In genomic region chr13:113929628-113930615, GRCh38 we compare ENCODE assay signal across 19 cellular contexts. TPM values are rescaled to one million over a fixed set of nuclear protein-coding genes. Genes with fewer than 3 reads are reported as not detected.
DNase-seq lines count a peak whose midpoint lies in the region; ATAC-seq and TF ChIP-seq lines count a peak whose summit lies in the region.
"Had no signal": no experiment of that assay in that cellular context is flagged by ENCODE, and none has a peak within 500 bp of the region (broad histone marks: within the 10 kb centered on the region; RNA-seq: fewer than 3 reads in every experiment).

No MANE protein-coding gene starts in this region.

- TF ChIP-seq CTCF in Peyer's patch (IDR thresholded peaks at IDR 0.05) (no peak), left ventricle myocardium inferior (IDR thresholded peaks at IDR 0.05; ENCODE audit: borderline replicate concordance) (no peak), gastrocnemius medialis (IDR thresholded peaks at IDR 0.05 in 4 of 5, conservative IDR thresholded peaks at IDR 0.05 in 1 of 5) (no peak)

- no peak for TF ChIP-seq POLR2A in Peyer's patch (IDR thresholded peaks at IDR 0.05)
- TF ChIP-seq POLR2A in gastrocnemius medialis (IDR thresholded peaks at IDR 0.05): no peak

- no peaks in the 10 kb centered on the region for H3K36me3 Mint-ChIP-seq in T-helper 2 cell treated with Interferon-gamma antibody and Interleukin-4, amounts not matched to agents 5 μg/mL and 100 μg/mL, for 36 hours (ENCODE audit: low read depth)
- H3K36me3 Mint-ChIP-seq: CD4-positive, CD25-positive, alpha-beta regulatory T cell; IgD-negative memory B cell; T-cell had no signal

- H3K27me3 ChIP-seq in GM23248 (replicated peaks; ENCODE audit: insufficient read depth) (no peaks in the 10 kb centered on the region), Peyer's patch (no peaks in the 10 kb centered on the region), left ventricle myocardium inferior (ENCODE audit: low read depth) (no peaks in the 10 kb centered on the region), gastrocnemius medialis (no peaks in the 10 kb centered on the region)

- H3K4me3 Mint-ChIP-seq in T-helper 2 cell treated with Interferon-gamma antibody and Interleukin-4, amounts not matched to agents 5 μg/mL and 100 μg/mL, for 36 hours: no peak overlapping the region
- H3K4me3 Mint-ChIP-seq: activated T-cell treated with anti-CD3 and anti-CD28 coated beads, Interleukin-2, amount 50 U/mL, for 4 hours; CD4-positive, CD25-positive, alpha-beta regulatory T cell; IgD-negative memory B cell; T-cell had no signal

- no peaks in the 10 kb centered on the region for H4K20me1 ChIP-seq in GM23248 (ENCODE audit: insufficient read depth)

- H3K79me2 ChIP-seq in GM23248 (ENCODE audit: insufficient read depth): no peaks in the 10 kb centered on the region

- H3K4me1 Mint-ChIP-seq in T-helper 2 cell treated with Interferon-gamma antibody and Interleukin-4, amounts not matched to agents 5 μg/mL and 100 μg/mL, for 36 hours (ENCODE audit: low read depth): peaks cover 11% of the 10 kb centered on the region

- H3K4me1 ChIP-seq in GM23248 (ENCODE audit: insufficient read depth) (peaks cover 28% of the 10 kb centered on the region), Peyer's patch (peaks cover 0 to 7% (median 0%) of the 10 kb centered on the region in 4 donors), left ventricle myocardium inferior (peaks cover 39% of the 10 kb centered on the region), gastrocnemius medialis (peaks cover 38 to 40% of the 10 kb centered on the region in 2 donors)
- H3K4me1 ChIP-seq: prostate gland had no signal

- H3K9ac ChIP-seq in GM23248: no peak overlapping the region

- in situ Hi-C loops in GM23248 (cut with MboI): no loop called here
- in situ Hi-C loops in gastrocnemius medialis (cut with MboI; ENCODE audit: low sequenced_read_pairs in 4 of 4): loop anchor here in 1 of 4 donors (10.0 kb wide), 1 partner anchor 105 kb away; no protein-coding TSS in a partner anchor

- H3K9me3 Mint-ChIP-seq in T-helper 2 cell treated with Interferon-gamma antibody and Interleukin-4, amounts not matched to agents 5 μg/mL and 100 μg/mL, for 36 hours: no peaks in the 10 kb centered on the region
- H3K9me3 Mint-ChIP-seq: activated T-cell treated with anti-CD3 and anti-CD28 coated beads, Interleukin-2, amount 50 U/mL, for 4 hours; IgD-negative memory B cell; T-cell had no signal

- H3K27ac ChIP-seq in GM23248 (peak overlapping the region; percentile 85), Peyer's patch (no peak overlapping the region), left ventricle myocardium inferior (replicated peaks) (peak overlapping the region; percentile 85), gastrocnemius medialis (peak overlapping the region; percentile 84 to 90 (median 87))

- WGBS in GM23248 (ENCODE audit: low coverage in 1 of 2, low lambda C conversion rate in 2 of 2, missing lambda C conversion rate in 2 of 2), 2 experiments: 75 to 76% methylated on average over 26 to 38 of the region's 38 CpGs

- peaks cover 29% of the 10 kb centered on the region; the same call in 1 of the 2 replicates for H3F3A ChIP-seq in GM23248 (ENCODE audit: insufficient read depth)

- DNase-seq in GM23248 (no peak), Peyer's patch (peak in 2 of 3 donors; percentile 27 to 34), left ventricle myocardium inferior (peak; percentile 16), gastrocnemius medialis (peak; percentile 17 to 51), AG08395 (ENCODE audit: low spot score) (no peak), SW 1271 (lab: John Stamatoyannopoulos, UW) (no peak)
- DNase-seq in T-helper 2 cell treated with Interferon-gamma antibody and Interleukin-4, amounts not matched to agents 5 μg/mL and 100 μg/mL, for 36 hours (ENCODE audit: low spot score): no peak
- DNase-seq: activated CD4-positive, alpha-beta T cell treated with anti-CD3 and anti-CD28 coated beads for 1 hour; CD4-positive, CD25-positive, alpha-beta regulatory T cell; mucosa of descending colon; NCI-H1436 treated with DMSO at 0.1 percent for 48 hours; NCI-H510A treated with DMSO at 0.1 percent for 48 hours had no signal

- no peak overlapping the region for H2AFZ ChIP-seq in GM23248

- H3K4me3 ChIP-seq in GM23248 (no peak overlapping the region), Peyer's patch (no peak overlapping the region), left ventricle myocardium inferior (no peak overlapping the region), gastrocnemius medialis (no peak overlapping the region)
- H3K4me3 ChIP-seq: dorsolateral prefrontal cortex, mucosa of descending colon, prostate gland had no signal

- H3K4me2 ChIP-seq in GM23248 (ENCODE audit: unreplicated experiment): peak overlapping the region; percentile 19

- H3K9me3 ChIP-seq in GM23248 (ENCODE audit: low read depth) (no peaks in the 10 kb centered on the region), Peyer's patch (no peaks in the 10 kb centered on the region), left ventricle myocardium inferior (replicated peaks) (no peaks in the 10 kb centered on the region), gastrocnemius medialis (no peaks in the 10 kb centered on the region)
- H3K9me3 ChIP-seq: mucosa of descending colon, prostate gland had no signal

- H3K27me3 Mint-ChIP-seq in T-helper 2 cell treated with Interferon-gamma antibody and Interleukin-4, amounts not matched to agents 5 μg/mL and 100 μg/mL, for 36 hours (ENCODE audit: low read depth): peaks cover 25% of the 10 kb centered on the region

- H3K27ac Mint-ChIP-seq in T-helper 2 cell treated with Interferon-gamma antibody and Interleukin-4, amounts not matched to agents 5 μg/mL and 100 μg/mL, for 36 hours: no peak overlapping the region
- H3K27ac Mint-ChIP-seq: IgD-negative memory B cell, T-cell had no signal

- intact Hi-C loops in left ventricle myocardium inferior (cut with micrococcal nuclease): no loop called here
- intact Hi-C loops in gastrocnemius medialis (cut with DNase I; ENCODE audit: low total_unique reads): loop anchor here (2.0 to 5.0 kb wide), 3 partner anchors 67 to 108 kb away; no protein-coding TSS in a partner anchor

- H3K36me3 ChIP-seq in GM23248 (ENCODE audit: low read depth): no peaks in the 10 kb centered on the region
- H3K36me3 ChIP-seq in Peyer's patch: no peaks in the 10 kb centered on the region
- H3K36me3 ChIP-seq in left ventricle myocardium inferior: no peaks in the 10 kb centered on the region
- H3K36me3 ChIP-seq in gastrocnemius medialis: no peaks in the 10 kb centered on the region
- H3K36me3 ChIP-seq: prostate gland had no signal

- no peaks in the 10 kb centered on the region for H3K9me2 ChIP-seq in GM23248 (ENCODE audit: insufficient read depth)

- ATAC-seq in gastrocnemius medialis (no peak), GM18868 (IDR thresholded peaks at IDR 0.05; ENCODE audit: unreplicated experiment) (no peak)

RNA-seq across cellular contexts. Expression of gene C13orf46, which starts 44.0 kb away (rescaled TPM):
- 6.6 TPM in 1 of 2 replicates, not detected in the other for total RNA-seq in GM23248 (2014; rRNA removed; shearing (Covaris generic))
- 1.7 and 1.8 TPM in 2 replicates for polyA plus RNA-seq in GM23248 (2016; fragmentation: Nextera tagmentation; extraction: Ambion mirVana)
- total RNA-seq in Peyer's patch (under 1 TPM in 2 of 4 donors, not detected in 2; 0.35 to 0.83 TPM), left ventricle myocardium inferior (0.33 TPM), gastrocnemius medialis (under 1 TPM in 3 of 4 donors, not detected in 1; 0.10 to 0.69 (median 0.15) TPM)
- total RNA-seq: Daoy had no signal

Comparison
In these comparisons a context has a peak if more than half of its experiments do, and no peak if none do; other contexts are left out.
1. DNase-seq: peak in Peyer's patch (2 of 3), left ventricle myocardium inferior (single experiment) and gastrocnemius medialis (2 of 2); none in GM23248 (single experiment), AG08395 (single experiment), SW 1271 (0 of 2) and T-helper 2 cell treated with Interferon-gamma antibody and Interleukin-4, amounts not matched to agents 5 μg/mL and 100 μg/mL, for 36 hours (single experiment).
2. H3K27ac ChIP-seq: peak in GM23248 (single experiment), left ventricle myocardium inferior (single experiment) and gastrocnemius medialis (4 of 4); none in Peyer's patch (0 of 4).